2 cellular contexts compared by ENCODE assay signal in genomic region chr2:208265371-208265806, GRCh38.
TF ChIP-seq lines count a peak whose summit lies in the region.

No MANE protein-coding gene starts in this region.

TF ChIP-seq in SK-N-SH, 30 proteins besides CTCF, POLR2A, EP300 and RAD21:
- TF ChIP-seq ELF1 (IDR thresholded peaks at IDR 0.05): no peak
- no peak for TF ChIP-seq YY1 (IDR thresholded peaks at IDR 0.05; ENCODE audit: low read depth)
- no peak for TF ChIP-seq NRF1 (IDR thresholded peaks at IDR 0.05; ENCODE audit: low read depth, low read length)
- TF ChIP-seq FOXJ3 (CRISPR knock-in tag; IDR thresholded peaks at IDR 0.05): no peak

TF ChIP-seq in K562, 482 proteins besides CTCF, POLR2A, EP300 and RAD21:
- TF ChIP-seq ZKSCAN8 (CRISPR knock-in tag; IDR thresholded peaks at IDR 0.05) (0 out of 2 replicates have a peak, but pooled peaks have one; percentile 31), FOXK2 (conservative IDR thresholded peaks at IDR 0.05 in 1 of 2, IDR thresholded peaks at IDR 0.05 in 1 of 2; ENCODE audit: low read depth in 2 of 2) (no peak), HBP1 (CRISPR knock-in tag; IDR thresholded peaks at IDR 0.05) (no peak), GABPA (tag; conservative IDR thresholded peaks at IDR 0.05; ENCODE audit: low read depth) (peak; percentile 47; the same call in 1 of the 2 replicates), MYNN (IDR thresholded peaks at IDR 0.05) (no peak), MYNN (CRISPR knock-in tag; IDR thresholded peaks at IDR 0.05) (no peak), CREM (IDR thresholded peaks at IDR 0.05; ENCODE audit: low read depth) (peak; percentile 63), E2F3 (CRISPR knock-in tag; IDR thresholded peaks at IDR 0.05) (no peak), KAT8 (IDR thresholded peaks at IDR 0.05; ENCODE audit: low read depth) (no peak), ZBTB40 (IDR thresholded peaks at IDR 0.05) (peak; percentile 86), ZBTB40 (CRISPR knock-in tag; IDR thresholded peaks at IDR 0.05) (peak; percentile 57; the same call in 1 of the 2 replicates), PHF21A (IDR thresholded peaks at IDR 0.05; ENCODE audit: borderline replicate concordance, low read depth) (no peak), ATF6 (CRISPR knock-in tag; IDR thresholded peaks at IDR 0.05) (0 out of 2 replicates have a peak, but pooled peaks have one; percentile 40), ZBTB7A (IDR thresholded peaks at IDR 0.05; ENCODE audit: borderline replicate concordance, control insufficient read depth, low read depth, low read length) (no peak), KDM5B (IDR thresholded peaks at IDR 0.05; ENCODE audit: insufficient replicate concordance, low read depth, low read length) (peak; percentile 15), ZNF592 (IDR thresholded peaks at IDR 0.05) (peak; percentile 73; the same call in 1 of the 2 replicates), ZNF280A (IDR thresholded peaks at IDR 0.05; ENCODE audit: low read depth, partially characterized antibody) (no peak), HMBOX1 (IDR thresholded peaks at IDR 0.05) (0 out of 2 replicates have a peak, but pooled peaks have one; percentile 15), CC2D1A (IDR thresholded peaks at IDR 0.05) (no peak), ZNF644 (tag; IDR thresholded peaks at IDR 0.05; ENCODE audit: low read depth) (no peak), DACH1 (IDR thresholded peaks at IDR 0.05; ENCODE audit: partially characterized antibody) (no peak), ARHGAP35 (IDR thresholded peaks at IDR 0.05; ENCODE audit: partially characterized antibody) (no peak), RBBP5 (IDR thresholded peaks at IDR 0.05; ENCODE audit: borderline replicate concordance, insufficient read depth, low read length, poor library complexity, severe bottlenecking) (no peak), MED1 (CRISPR knock-in tag; IDR thresholded peaks at IDR 0.05; ENCODE audit: borderline replicate concordance) (no peak), ZNF77 (CRISPR knock-in tag; IDR thresholded peaks at IDR 0.05) (no peak), SNAPC5 (CRISPR knock-in tag; IDR thresholded peaks at IDR 0.05) (no peak), YY1 (IDR thresholded peaks at IDR 0.05; ENCODE audit: borderline replicate concordance in 1 of 3, control insufficient read depth in 1 of 3, extremely low read depth in 1 of 3, insufficient read depth in 3 of 3, insufficient read length in 1 of 3, insufficient replicate concordance in 2 of 3, low read depth in 1 of 3, low read length in 2 of 3) (peak in 1 of 3 experiments; percentile 54), U2AF1 (optimal IDR thresholded peaks at IDR 0.05; ENCODE audit: low read depth, low read length) (no peak), ADNP (tag; IDR thresholded peaks at IDR 0.05) (no peak), PTBP1 (IDR thresholded peaks at IDR 0.05; ENCODE audit: low read depth, low read length) (no peak)
